21 cellular contexts compared by ENCODE assay signal in the genomic region with DNA sequence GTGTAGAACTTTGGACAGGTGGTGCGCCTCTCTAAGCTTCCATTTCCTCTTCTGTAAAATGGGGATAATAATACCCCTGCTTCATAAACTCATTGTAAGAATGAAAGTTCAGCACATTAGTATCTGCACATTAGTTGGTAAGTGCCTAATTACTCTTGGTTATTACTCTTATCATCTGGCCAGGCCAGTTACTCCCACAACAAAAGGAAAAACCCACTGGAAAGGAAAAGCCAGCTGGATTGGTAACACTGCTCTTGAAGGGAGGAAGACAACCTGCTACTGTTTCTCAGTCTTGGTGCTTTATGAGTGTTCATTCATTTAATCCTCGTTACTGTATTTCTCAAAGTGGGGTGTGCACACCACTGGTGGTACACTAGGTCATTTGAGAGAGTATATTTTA.
A peak's percentile ranks its signal among the peaks of the same experiment; 100 is the strongest.
DNase-seq lines count a peak whose midpoint lies in the region; ATAC-seq, FAIRE-seq and TF ChIP-seq lines count a peak whose summit lies in the region.
"Had no signal": no experiment of that assay in that cellular context is flagged by ENCODE, and none has a peak within 500 bp of the region (broad histone marks: within the 10 kb centered on the region; RNA-seq: fewer than 3 reads in every experiment).

No MANE protein-coding gene starts in this region.

- no peaks in the 10 kb centered on the region for H3K9me3 Mint-ChIP-seq in stimulated activated naive CD8-positive, alpha-beta T cell treated with anti-CD3 and anti-CD28 coated beads, Interleukin-15, Interleukin-2, amounts not matched to agents 100 ng/mL and 50 ng/mL, for 24 hours
- peaks cover 9% of the 10 kb centered on the region for H3K9me3 Mint-ChIP-seq in activated naive CD8-positive, alpha-beta T cell treated with anti-CD3 and anti-CD28 coated beads for 36 hours
- peaks cover 0 to 2% (median 0%) of the 10 kb centered on the region in 6 donors for H3K9me3 Mint-ChIP-seq in immature natural killer cell
- no peaks in the 10 kb centered on the region for H3K9me3 Mint-ChIP-seq in CD14-positive monocyte
- H3K9me3 Mint-ChIP-seq: CD4-positive, alpha-beta memory T cell; HFFc6 had no signal

- H3K36me3 Mint-ChIP-seq in stimulated activated naive CD8-positive, alpha-beta T cell treated with anti-CD3 and anti-CD28 coated beads, Interleukin-15, Interleukin-2, amounts not matched to agents 100 ng/mL and 50 ng/mL, for 24 hours (ENCODE audit: low read depth): peaks cover 30% of the 10 kb centered on the region
- peaks cover 34% of the 10 kb centered on the region for H3K36me3 Mint-ChIP-seq in activated naive CD8-positive, alpha-beta T cell treated with anti-CD3 and anti-CD28 coated beads for 36 hours
- H3K36me3 Mint-ChIP-seq in immature natural killer cell (peaks cover 23 to 31% (median 27%) of the 10 kb centered on the region in 3 donors), CD14-positive monocyte (peaks cover 81 to 91% of the 10 kb centered on the region in 2 donors)

- peak overlapping the region; percentile 51 for H3K27ac Mint-ChIP-seq in stimulated activated naive CD8-positive, alpha-beta T cell treated with anti-CD3 and anti-CD28 coated beads, Interleukin-15, Interleukin-2, amounts not matched to agents 100 ng/mL and 50 ng/mL, for 24 hours
- H3K27ac Mint-ChIP-seq in activated naive CD8-positive, alpha-beta T cell treated with anti-CD3 and anti-CD28 coated beads for 36 hours: peak overlapping the region; percentile 22
- peak overlapping the region in 4 of 6 donors; percentile 39 to 74 (median 56) for H3K27ac Mint-ChIP-seq in immature natural killer cell
- H3K27ac Mint-ChIP-seq in CD14-positive monocyte: peak overlapping the region in 3 of 7 donors; percentile 2 to 61 (median 12)
- H3K27ac Mint-ChIP-seq: HFFc6 had no signal

- H3K4me1 Mint-ChIP-seq in stimulated activated naive CD8-positive, alpha-beta T cell treated with anti-CD3 and anti-CD28 coated beads, Interleukin-15, Interleukin-2, amounts not matched to agents 100 ng/mL and 50 ng/mL, for 24 hours (ENCODE audit: low read depth): peaks cover 87% of the 10 kb centered on the region
- peaks cover 57% of the 10 kb centered on the region for H3K4me1 Mint-ChIP-seq in activated naive CD8-positive, alpha-beta T cell treated with anti-CD3 and anti-CD28 coated beads for 36 hours
- H3K4me1 Mint-ChIP-seq in immature natural killer cell (peaks cover 41 to 79% of the 10 kb centered on the region in 2 donors), CD14-positive monocyte (peaks cover 9% of the 10 kb centered on the region)

- intact Hi-C loops in CD14-positive monocyte (cut with micrococcal nuclease): no loop called here

- no peak for ATAC-seq in stimulated activated naive CD8-positive, alpha-beta T cell treated with anti-CD3 and anti-CD28 coated beads, Interleukin-15, Interleukin-2, amounts not matched to agents 100 U/mL and 50 U/mL, for 24 hours
- no peak for ATAC-seq in HG02885 (IDR thresholded peaks at IDR 0.05; ENCODE audit: poor library complexity, unreplicated experiment)
- ATAC-seq: A549, HCT116, HepG2 had no signal

- no peak for FAIRE-seq in frontal cortex (lab: Jason Lieb, UNC)
- FAIRE-seq: A549, HepG2 had no signal

- no peak overlapping the region for H3K4me3 Mint-ChIP-seq in stimulated activated naive CD8-positive, alpha-beta T cell treated with anti-CD3 and anti-CD28 coated beads, Interleukin-15, Interleukin-2, amounts not matched to agents 100 ng/mL and 50 ng/mL, for 24 hours
- no peak overlapping the region for H3K4me3 Mint-ChIP-seq in activated naive CD8-positive, alpha-beta T cell treated with anti-CD3 and anti-CD28 coated beads for 36 hours
- H3K4me3 Mint-ChIP-seq in immature natural killer cell (no peak overlapping the region), CD14-positive monocyte (no peak overlapping the region)
- H3K4me3 Mint-ChIP-seq: CD4-positive, alpha-beta memory T cell; HFFc6; IgD-negative memory B cell had no signal

- TF ChIP-seq CTCF in CD14-positive monocyte (IDR thresholded peaks at IDR 0.05): no peak

- no peaks in the 10 kb centered on the region for H3K27me3 Mint-ChIP-seq in stimulated activated naive CD8-positive, alpha-beta T cell treated with anti-CD3 and anti-CD28 coated beads, Interleukin-15, Interleukin-2, amounts not matched to agents 100 ng/mL and 50 ng/mL, for 24 hours
- H3K27me3 Mint-ChIP-seq in activated naive CD8-positive, alpha-beta T cell treated with anti-CD3 and anti-CD28 coated beads for 36 hours: no peaks in the 10 kb centered on the region
- peaks cover 0 to 4% (median 3%) of the 10 kb centered on the region in 3 donors for H3K27me3 Mint-ChIP-seq in immature natural killer cell (ENCODE audit: low read depth in 3 of 3)
- H3K27me3 Mint-ChIP-seq in CD14-positive monocyte (ENCODE audit: low read depth in 3 of 3): peaks cover 0 to 2% (median 0%) of the 10 kb centered on the region in 3 donors
- H3K27me3 Mint-ChIP-seq: CD4-positive, alpha-beta memory T cell had no signal

- no peak for DNase-seq in stimulated activated naive CD8-positive, alpha-beta T cell treated with anti-CD3 and anti-CD28 coated beads, Interleukin-15, Interleukin-2, amounts not matched to agents 100 U/mL and 50 U/mL, for 24 hours
- no peak for DNase-seq in activated naive CD8-positive, alpha-beta T cell treated with anti-CD3 and anti-CD28 coated beads for 36 hours
- DNase-seq in immature natural killer cell: no peak
- no peak for DNase-seq in CD14-positive monocyte (ENCODE audit: low spot score)
- DNase-seq in frontal cortex (ENCODE audit: low spot score in 2 of 2): no peak
- DNase-seq: AML-193; CD4-positive, alpha-beta memory T cell; DMS 273 treated with DMSO at 0.1 percent for 48 hours; DMS53; DND-41; EL; GOT3; H7; HFFc6; KBM-7 had no signal
